20 cellular contexts compared by ENCODE assay signal in the genomic region with DNA sequence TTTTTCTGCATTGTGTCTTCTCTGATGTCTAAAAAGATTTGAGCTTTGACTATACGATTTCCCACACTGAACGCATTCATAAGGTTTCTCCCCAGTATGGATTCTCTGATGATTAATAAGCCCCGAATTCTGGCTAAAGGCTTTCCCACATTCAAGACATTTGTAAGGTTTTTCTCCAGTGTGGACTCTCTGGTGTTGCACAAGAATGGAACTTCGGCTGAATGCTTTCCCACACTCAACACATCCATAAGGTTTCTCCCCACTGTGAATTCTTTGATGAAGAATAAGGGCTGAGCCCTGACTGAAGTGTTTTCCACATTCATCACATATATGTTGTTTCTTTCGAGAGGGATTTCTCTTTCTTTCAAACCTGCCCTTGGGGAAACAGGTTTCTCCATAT.
"Had no signal": no experiment of that assay in that cellular context is flagged by ENCODE, and none has a peak within 500 bp of the region (broad histone marks: within the 10 kb centered on the region; RNA-seq: fewer than 3 reads in every experiment).

No MANE protein-coding gene starts in this region.

- H3K4me3 ChIP-seq: adrenal gland, colonic mucosa, dorsolateral prefrontal cortex, esophagus muscularis mucosa, gastrocnemius medialis, left ventricle myocardium inferior, stomach, suprapubic skin, tibial nerve had no signal

- H3K9me3 ChIP-seq: adrenal gland, colonic mucosa, esophagus muscularis mucosa, gastrocnemius medialis, left ventricle myocardium inferior, stomach, suprapubic skin, tibial nerve had no signal

- H3K27me3 ChIP-seq: adrenal gland, colonic mucosa, dorsolateral prefrontal cortex, esophagus muscularis mucosa, gastrocnemius medialis, stomach, suprapubic skin, tibial nerve had no signal

- H3K4me3 Mint-ChIP-seq: activated naive CD4-positive, alpha-beta T cell treated with anti-CD3 and anti-CD28 coated beads for 36 hours; central memory CD8-positive, alpha-beta T cell; effector memory CD8-positive, alpha-beta T cell; WTC11 had no signal

- H3K4me1 Mint-ChIP-seq: WTC11 had no signal

- H3K4me1 ChIP-seq: colonic mucosa had no signal

- H3K27ac ChIP-seq: adrenal gland, colonic mucosa, dorsolateral prefrontal cortex, esophagus muscularis mucosa, gastrocnemius medialis, left ventricle myocardium inferior, parathyroid adenoma, stomach, suprapubic skin, tibial nerve had no signal

- H3K27ac Mint-ChIP-seq: WTC11 had no signal

- H3K27me3 Mint-ChIP-seq: central memory CD8-positive, alpha-beta T cell; effector memory CD8-positive, alpha-beta T cell had no signal

- ATAC-seq: effector memory CD8-positive, alpha-beta T cell; gastrocnemius medialis; right cardiac atrium; WTC11 had no signal

- H3K9me3 Mint-ChIP-seq: activated naive CD4-positive, alpha-beta T cell treated with anti-CD3 and anti-CD28 coated beads for 36 hours; central memory CD8-positive, alpha-beta T cell; effector memory CD8-positive, alpha-beta T cell; WTC11 had no signal

- DNase-seq: activated CD4-positive, alpha-beta T cell treated with anti-CD3 and anti-CD28 coated beads, Interleukin-2, amount 50 U/mL, for 48 hours; activated naive CD4-positive, alpha-beta T cell treated with anti-CD3 and anti-CD28 coated beads for 36 hours; adrenal gland; colonic mucosa; dorsolateral prefrontal cortex; effector memory CD8-positive, alpha-beta T cell; gastrocnemius medialis; hippocampal formation; left ventricle myocardium inferior; nucleus accumbens; right cardiac atrium; stimulated activated CD4-positive, alpha-beta T cell treated with anti-CD3 and anti-CD28 coated beads, Interleukin-4, amount 100 ng/mL, for 4 hours; stomach; T1000 had no signal

- H3K9ac ChIP-seq: parathyroid adenoma had no signal
